ENCODE assay signal across 8 cellular contexts in genomic region chr6:123715243-123715863, GRCh38.
DNase-seq lines count a peak whose midpoint lies in the region; ATAC-seq and TF ChIP-seq lines count a peak whose summit lies in the region.

No MANE protein-coding gene starts in this region.

- no peaks in the 10 kb centered on the region for H3K9me2 ChIP-seq in HCT116 (ENCODE audit: insufficient read depth)

- no peak overlapping the region for H3K9ac ChIP-seq in HCT116 (ENCODE audit: low read length)

- intact Hi-C loops in HCT116 (cut with micrococcal nuclease) = loop anchor here (1.0 to 5.0 kb wide), 3 partner anchors 299 to 848 kb away; no protein-coding TSS in a partner anchor

- H3K4me3 ChIP-seq in HCT116 (replicated peaks in 1 of 2; ENCODE audit: low read depth in 1 of 2, low read length in 2 of 2) = no peak overlapping the region
- no peak overlapping the region for H3K4me3 ChIP-seq in astrocyte of the cerebellum (ENCODE audit: low read depth, low read length)

- no peak for ATAC-seq in HCT116

- H4K20me1 ChIP-seq in HCT116 (ENCODE audit: insufficient read depth) = no peaks in the 10 kb centered on the region

- BruUV-seq in HCT116 (replicated peaks; lab: Mats Ljungman, UMichigan) = no TSS peak

- no peak overlapping the region for H3K4me2 ChIP-seq in HCT116 (ENCODE audit: low read length)

- H2AFZ ChIP-seq in HCT116 (ENCODE audit: low read depth, low read length, poor library complexity, severe bottlenecking) = no peak overlapping the region

- H3K27me3 ChIP-seq in HCT116 (ENCODE audit: insufficient read depth, low read length) = peaks cover 15% of the 10 kb centered on the region; the same call in 1 of the 2 replicates

- H3K4me1 ChIP-seq in HCT116 (ENCODE audit: control insufficient read depth in 1 of 2, insufficient read depth in 2 of 2, low read length in 2 of 2) = no peaks in the 10 kb centered on the region

- CTCF ChIA-PET in HCT116 (lab: Charles Lee) = interaction anchor here (0.6 to 2.5 kb wide), 22 partner anchors 8 to 846 kb away, joined by 3 to 33 read pairs (median 4); no protein-coding TSS in a partner anchor

- TF ChIP-seq RAD21 in HCT116 (IDR thresholded peaks at IDR 0.05; ENCODE audit: low read depth) = peak; percentile 65

- H3K27ac ChIP-seq in HCT116 (ENCODE audit: low read depth, low read length) = no peak overlapping the region

- TF ChIP-seq POLR2A in HCT116 (IDR thresholded peaks at IDR 0.05; ENCODE audit: borderline replicate concordance, extremely low read depth, insufficient read depth, insufficient read length) = no peak

- DNase-seq in G401 (ENCODE audit: low spot score) (peak; percentile 19), HCT116 (ENCODE audit: low read depth, low spot score) (peak; percentile 7), NCI-H1694 (lab: John Stamatoyannopoulos, UW) (peak; percentile 37), astrocyte of the cerebellum (ENCODE audit: low read depth) (peak; percentile 29), left kidney (ENCODE audit: low read depth, low spot score) (peak; percentile 65), T-helper 1 cell (no peak), HuH-7.5 (ENCODE audit: low spot score) (no peak), hepatic stellate cell (ENCODE audit: low spot score) (no peak)

- POLR2A ChIA-PET in HCT116 (lab: Charles Lee) = no interaction called here

- RAD21 ChIA-PET in HCT116 (lab: Charles Lee; ENCODE audit: low non-redundant PET in 1 of 2, low total read pairs in 2 of 2, uncharacterized antibody in 2 of 2, unreplicated experiment in 2 of 2) = interaction anchor here (0.7 to 1.3 kb wide), 4 partner anchors 300 to 846 kb away, joined by 3 read pairs; no protein-coding TSS in a partner anchor

- no peaks in the 10 kb centered on the region for H3K9me3 ChIP-seq in HCT116 (ENCODE audit: control insufficient read depth in 1 of 2, insufficient read depth in 1 of 2, low read depth in 1 of 2, low read length in 2 of 2)

- in situ Hi-C loops in G401 (cut with HindIII; ENCODE audit: low sequenced_read_pairs) (no loop called here), astrocyte of the cerebellum (cut with HindIII; ENCODE audit: low sequenced_read_pairs) (loop anchor here (25.0 kb wide), 1 partner anchor 278 kb away; no protein-coding TSS in a partner anchor)

- TF ChIP-seq CTCF in HCT116 (IDR thresholded peaks at IDR 0.05 in 2 of 3, conservative IDR thresholded peaks at IDR 0.05 in 1 of 3; ENCODE audit: borderline replicate concordance in 1 of 3, insufficient read depth in 1 of 3, low read depth in 2 of 3, low read length in 2 of 3) = peak; percentile 16 to 65 (median 41); a peak in 3 of 6 replicates
- TF ChIP-seq CTCF in astrocyte of the cerebellum (IDR thresholded peaks at IDR 0.05; ENCODE audit: low read depth, low read length, missing control alignments) = peak; percentile 50

- no peaks in the 10 kb centered on the region for H3K79me2 ChIP-seq in HCT116 (ENCODE audit: insufficient read depth, low read length)

- no peaks in the 10 kb centered on the region for H3K36me3 ChIP-seq in HCT116 (ENCODE audit: control insufficient read depth in 1 of 2, insufficient read depth in 2 of 2, low read length in 2 of 2)

TF ChIP-seq in HCT116, 20 proteins besides CTCF, POLR2A, EP300 and RAD21:
- TF ChIP-seq YY1 (IDR thresholded peaks at IDR 0.05; ENCODE audit: extremely low read depth, insufficient replicate concordance, low read depth, low read length) = no peak

Comparison
In these comparisons a context has a peak if more than half of its experiments do, and no peak if none do; other contexts are left out.
1. DNase-seq: peak in G401 (single experiment), HCT116 (single experiment), NCI-H1694 (single experiment), astrocyte of the cerebellum (single experiment) and left kidney (single experiment); none in T-helper 1 cell (0 of 5), HuH-7.5 (single experiment) and hepatic stellate cell (single experiment).